In genomic region chr16:54460254-54460860, GRCh38 we compare ENCODE assay signal across 32 cellular contexts.
A peak's percentile ranks its signal among the peaks of the same experiment; 100 is the strongest.
DNase-seq lines count a peak whose midpoint lies in the region; FAIRE-seq and TF ChIP-seq lines count a peak whose summit lies in the region.
"Had no signal": no experiment of that assay in that cellular context is flagged by ENCODE, and none has a peak within 500 bp of the region (broad histone marks: within the 10 kb centered on the region; RNA-seq: fewer than 3 reads in every experiment).

No MANE protein-coding gene starts in this region.

- TF ChIP-seq CTCF in astrocyte of the spinal cord (IDR thresholded peaks at IDR 0.05; ENCODE audit: low read depth, low read length) (no peak), hepatocyte (IDR thresholded peaks at IDR 0.05; ENCODE audit: poor library complexity) (no peak)

- H3K9me2 ChIP-seq in GM23248 (ENCODE audit: insufficient read depth) (no peaks in the 10 kb centered on the region), hepatocyte (replicated peaks; ENCODE audit: insufficient read depth) (no peaks in the 10 kb centered on the region)

- in situ Hi-C loops in GM23248 (cut with MboI) (no loop called here), astrocyte of the spinal cord (cut with HindIII; ENCODE audit: low sequenced_read_pairs) (no loop called here)

- peak; percentile 27 for DNase-seq in AG08395 (ENCODE audit: low spot score)
- peak; percentile 60 for DNase-seq in GM23248
- DNase-seq in astrocyte of the spinal cord (ENCODE audit: low read depth, low spot score) = peak; percentile 71
- no peak for DNase-seq in hepatocyte (ENCODE audit: low spot score)
- DNase-seq in stimulated activated CD4-positive, alpha-beta T cell treated with anti-CD3 and anti-CD28 coated beads, Interleukin-12 subunit alpha, Interleukin-12 subunit beta, amount 100 ng/mL, for 4 hours = no peak
- DNase-seq in small intestine = no peak
- DNase-seq in iPS-NIHi11 (ENCODE audit: low spot score) = no peak
- DNase-seq in DMS114 treated with DMSO at 0.1 percent for 48 hours (lab: John Stamatoyannopoulos, UW; ENCODE audit: unreplicated experiment) = no peak
- DNase-seq: activated CD4-positive, alpha-beta memory T cell treated with anti-CD3 and anti-CD28 coated beads for 36 hours; activated CD4-positive, alpha-beta T cell treated with anti-CD3 and anti-CD28 coated beads for 1 hour; activated CD8-positive, alpha-beta memory T cell treated with anti-CD3 and anti-CD28 coated beads, Interleukin-2, amount 50 U/mL, for 4 hours; activated naive CD4-positive, alpha-beta T cell treated with Interleukin-2 at 50 U/mL for 16 hours; adrenal gland; body of pancreas; DND-41; hypothalamus; left colon; NCI-H1092 treated with DMSO at 0.1 percent for 48 hours; NCI-H1694 treated with DMSO at 0.1 percent for 48 hours; NCI-H2171; NCI-H510A; retina; SHP77; stimulated activated CD4-positive, alpha-beta T cell treated with anti-CD3 and anti-CD28 coated beads, Interleukin-1b, Interleukin-23, amount 100 ng/mL, for 48 hours; stimulated activated naive CD4-positive, alpha-beta T cell treated with Interleukin-2 at 50 U/mL for 16 hours had no signal

- H4K20me1 ChIP-seq in GM23248 (ENCODE audit: insufficient read depth) = no peaks in the 10 kb centered on the region
- no peaks in the 10 kb centered on the region for H4K20me1 ChIP-seq in hepatocyte (ENCODE audit: insufficient read depth, poor library complexity, severe bottlenecking)

- 17 to 20% methylated on average over 11 of the region's 11 CpGs for WGBS in GM23248 (ENCODE audit: low coverage in 1 of 2, low lambda C conversion rate in 2 of 2, missing lambda C conversion rate in 2 of 2), 2 experiments
- WGBS in hepatocyte (ENCODE audit: low lambda C conversion rate, missing lambda C conversion rate) = 69% methylated on average over 11 of the region's 11 CpGs
- WGBS in small intestine, 3 donors = 72 to 83% (median 78%) methylated on average over 11 of the region's 11 CpGs

- peaks cover 30% of the 10 kb centered on the region for H3F3A ChIP-seq in GM23248 (ENCODE audit: insufficient read depth)

- H3K27me3 ChIP-seq in GM23248 (replicated peaks; ENCODE audit: insufficient read depth) (no peaks in the 10 kb centered on the region), hepatocyte (peaks cover 12% of the 10 kb centered on the region), small intestine (ENCODE audit: control insufficient read depth in 2 of 2, insufficient read depth in 2 of 2, low read length in 2 of 2) (no peaks in the 10 kb centered on the region)
- H3K27me3 ChIP-seq: adrenal gland, body of pancreas, suprapubic skin, upper lobe of left lung had no signal

- H3K4me1 ChIP-seq in GM23248 (ENCODE audit: insufficient read depth) (peaks cover 38% of the 10 kb centered on the region), hepatocyte (ENCODE audit: insufficient read depth) (peaks cover 18% of the 10 kb centered on the region), small intestine (ENCODE audit: control insufficient read depth in 2 of 2, insufficient read depth in 1 of 2, low read depth in 1 of 2, low read length in 1 of 2) (no peaks in the 10 kb centered on the region)
- H3K4me1 ChIP-seq: adrenal gland, body of pancreas, esophagus muscularis mucosa, parathyroid adenoma had no signal

- no peaks in the 10 kb centered on the region for H3K79me2 ChIP-seq in GM23248 (ENCODE audit: insufficient read depth)
- no peaks in the 10 kb centered on the region for H3K79me2 ChIP-seq in hepatocyte
- H3K79me2 ChIP-seq: parathyroid adenoma had no signal

- FAIRE-seq in small intestine (lab: Jason Lieb, UNC) = no peak
- FAIRE-seq: endometrium, GM19239 had no signal

- H2AFZ ChIP-seq in GM23248 (0 out of 2 replicates have a peak overlapping the region, but pooled peaks have one; percentile 15), hepatocyte (no peak overlapping the region)
- H2AFZ ChIP-seq: parathyroid adenoma had no signal

- H3K27ac ChIP-seq in GM23248 (peak overlapping the region; percentile 88), hepatocyte (no peak overlapping the region), small intestine (ENCODE audit: low read depth in 1 of 2, low read length in 1 of 2) (no peak overlapping the region)
- H3K27ac ChIP-seq: adrenal gland, body of pancreas, esophagus muscularis mucosa, parathyroid adenoma, suprapubic skin, upper lobe of left lung had no signal

- H3K4me2 ChIP-seq in GM23248 (ENCODE audit: unreplicated experiment) (peak overlapping the region; percentile 75), hepatocyte (peak overlapping the region; percentile 43)
- H3K4me2 ChIP-seq: smooth muscle cell had no signal

- H3K9ac ChIP-seq in GM23248 = peak overlapping the region; percentile 46
- H3K9ac ChIP-seq: parathyroid adenoma had no signal

- no peaks in the 10 kb centered on the region for H3K9me3 ChIP-seq in GM23248 (ENCODE audit: low read depth)
- no peaks in the 10 kb centered on the region for H3K9me3 ChIP-seq in hepatocyte (ENCODE audit: low read depth)
- H3K9me3 ChIP-seq in small intestine (ENCODE audit: control insufficient read depth, low read depth) = no peaks in the 10 kb centered on the region
- H3K9me3 ChIP-seq: adrenal gland, body of pancreas, suprapubic skin had no signal

- H3K36me3 ChIP-seq in GM23248 (ENCODE audit: low read depth) (no peaks in the 10 kb centered on the region), hepatocyte (replicated peaks; ENCODE audit: insufficient read depth, low read depth) (no peaks in the 10 kb centered on the region), small intestine (ENCODE audit: control insufficient read depth in 2 of 2, insufficient read depth in 2 of 2, low read length in 2 of 2) (no peaks in the 10 kb centered on the region)
- H3K36me3 ChIP-seq: adrenal gland, esophagus muscularis mucosa, suprapubic skin, upper lobe of left lung had no signal

- H3K4me3 ChIP-seq in GM23248 (peak overlapping the region; percentile 49), astrocyte of the spinal cord (ENCODE audit: low read depth, low read length) (no peak overlapping the region), hepatocyte (no peak overlapping the region), small intestine (ENCODE audit: low read depth in 1 of 2, low read length in 2 of 2) (no peak overlapping the region)
- H3K4me3 ChIP-seq: adrenal gland, body of pancreas, esophagus muscularis mucosa, smooth muscle cell, suprapubic skin, upper lobe of left lung had no signal

Comparison
In these comparisons a context has a peak if more than half of its experiments do, and no peak if none do; other contexts are left out.
1. DNase-seq: peak in AG08395 (single experiment), GM23248 (single experiment) and astrocyte of the spinal cord (single experiment); none in hepatocyte (single experiment), stimulated activated CD4-positive, alpha-beta T cell treated with anti-CD3 and anti-CD28 coated beads, Interleukin-12 subunit alpha, Interleukin-12 subunit beta, amount 100 ng/mL, for 4 hours (single experiment), small intestine (single experiment), iPS-NIHi11 (single experiment) and DMS114 treated with DMSO at 0.1 percent for 48 hours (single experiment).